ENCODE assay signal across 15 cellular contexts in the genomic region with DNA sequence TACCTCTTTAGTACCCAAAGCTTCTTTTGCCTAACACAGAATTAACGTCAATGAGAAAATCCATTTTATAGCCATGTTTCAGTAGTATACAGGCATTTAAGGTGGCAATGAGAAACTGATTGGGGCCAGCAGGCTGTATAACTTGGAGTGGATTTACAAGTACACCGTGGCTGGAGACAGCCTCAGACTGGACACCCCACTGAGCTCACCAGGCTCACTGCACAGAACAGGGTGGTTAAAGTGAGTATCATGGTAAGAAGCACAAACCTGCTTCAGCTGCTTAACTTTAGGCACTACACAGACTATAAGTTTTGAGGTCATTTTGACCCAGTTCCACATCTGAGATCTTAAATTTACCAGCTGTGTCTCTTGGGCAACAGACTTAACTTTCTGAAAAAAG. TPM values are rescaled to one million over a fixed set of nuclear protein-coding genes. Genes with fewer than 3 reads are reported as not detected.
DNase-seq lines count a peak whose midpoint lies in the region; ATAC-seq, FAIRE-seq and TF ChIP-seq lines count a peak whose summit lies in the region.
"Had no signal": no experiment of that assay in that cellular context is flagged by ENCODE, and none has a peak within 500 bp of the region (broad histone marks: within the 10 kb centered on the region; RNA-seq: fewer than 3 reads in every experiment).

No MANE protein-coding gene starts in this region.

- H3K27ac Mint-ChIP-seq in astrocyte (ENCODE audit: unreplicated experiment), result peak overlapping the region; percentile 23

- H3K9me3 ChIP-seq in HEK293 (ENCODE audit: control insufficient read depth, insufficient read depth, low read depth, low read length) (no peaks in the 10 kb centered on the region), astrocyte (ENCODE audit: insufficient read depth, low read depth, low read length) (no peaks in the 10 kb centered on the region)
- H3K9me3 ChIP-seq: Caco-2 had no signal

- no peak for DNase-seq in astrocyte (ENCODE audit: low read depth)
- peak; percentile 3 for DNase-seq in inferior parietal cortex (ENCODE audit: extremely low spot score)
- no peak for DNase-seq in substantia nigra (lab: John Stamatoyannopoulos, UW)
- DNase-seq in Kasumi-1 (lab: John Stamatoyannopoulos, UW), result no peak
- DNase-seq in left colon, result no peak
- DNase-seq: Caco-2, H9, MM.1S, NCI-H1092 treated with DMSO at 0.1 percent for 48 hours, NCI-H1694 treated with DMSO at 0.1 percent for 48 hours, NCI-H69, SHP77 treated with DMSO at 0.1 percent for 48 hours had no signal

- POLR2A ChIA-PET in HEK293 (lab: Yijun Ruan, JAX), result interaction anchor here (1.2 kb wide), 1 partner anchor 9 kb away, joined by 3 read pairs; the partner anchor contains the start of gene CPOX

- H3K4me1 Mint-ChIP-seq in astrocyte (ENCODE audit: low read depth, unreplicated experiment), result peaks cover 22% of the 10 kb centered on the region

- no peaks in the 10 kb centered on the region for H3K27me3 ChIP-seq in astrocyte (ENCODE audit: insufficient read depth, low read length)

- H3K4me1 ChIP-seq in HEK293 (ENCODE audit: control insufficient read depth, insufficient read depth, low read length), result no peaks in the 10 kb centered on the region; the same call in 1 of the 2 replicates
- peaks cover 7% of the 10 kb centered on the region for H3K4me1 ChIP-seq in astrocyte (ENCODE audit: insufficient read depth, low read length)

- no peak for FAIRE-seq in astrocyte (lab: Jason Lieb, UNC)
- FAIRE-seq: GM19239 had no signal

- TF ChIP-seq CTCF in HEK293 (tag by site-specific recombination; IDR thresholded peaks at IDR 0.05) (no peak), astrocyte (IDR thresholded peaks at IDR 0.05; ENCODE audit: insufficient read depth, low read depth, low read length) (no peak)

- no peak overlapping the region for H3K4me2 ChIP-seq in astrocyte (ENCODE audit: low read length)

- H3K4me3 ChIP-seq in HEK293 (ENCODE audit: low read depth, low read length), result no peak overlapping the region
- H3K4me3 ChIP-seq in astrocyte (ENCODE audit: insufficient read depth, low read depth, low read length), result no peak overlapping the region

- H4K20me1 ChIP-seq in astrocyte (ENCODE audit: insufficient read depth, low read length), result no peaks in the 10 kb centered on the region

- no peak overlapping the region for H3K9ac ChIP-seq in astrocyte (ENCODE audit: low read length)

- H3K9me3 Mint-ChIP-seq in astrocyte (ENCODE audit: unreplicated experiment), result no peaks in the 10 kb centered on the region
- H3K9me3 Mint-ChIP-seq: H9 had no signal

- H3K36me3 ChIP-seq in HEK293 (ENCODE audit: control insufficient read depth in 2 of 2, insufficient read depth in 1 of 2, low read length in 2 of 2) (peaks cover 4 to 67% of the 10 kb centered on the region in 2 experiments; a peak in 2 of 3 replicates), astrocyte (ENCODE audit: insufficient read depth, low read length) (peaks cover 11% of the 10 kb centered on the region)

- CTCF ChIA-PET in HEK293 (lab: Yijun Ruan, JAX), result interaction anchor here (0.7 to 1.1 kb wide), 2 partner anchors 18 to 73 kb away, joined by 3 to 7 read pairs; no protein-coding TSS in a partner anchor

- H3K27me3 Mint-ChIP-seq in astrocyte (ENCODE audit: low read depth, unreplicated experiment), result no peaks in the 10 kb centered on the region

- intact Hi-C loops in left colon (cut with DNase I, micrococcal nuclease), result no loop called here

- peaks cover 3% of the 10 kb centered on the region for H3K79me2 ChIP-seq in astrocyte (ENCODE audit: insufficient read depth, low read length)

- H2AFZ ChIP-seq in astrocyte (ENCODE audit: low read depth, low read length), result no peak overlapping the region

- H3K27ac ChIP-seq in HEK293 (ENCODE audit: extremely low read depth, low read depth, low read length) (no peak overlapping the region), astrocyte (ENCODE audit: low read depth, low read length) (no peak overlapping the region), substantia nigra (ENCODE audit: low read depth, low read length, poor library complexity, severe bottlenecking) (peak overlapping the region; percentile 58)

- ATAC-seq in HG02623 (IDR thresholded peaks at IDR 0.05; ENCODE audit: unreplicated experiment) (no peak), left colon (no peak)

- H3K36me3 Mint-ChIP-seq in astrocyte (ENCODE audit: low read depth, unreplicated experiment), result peaks cover 10% of the 10 kb centered on the region

- H3K4me3 Mint-ChIP-seq in astrocyte (ENCODE audit: unreplicated experiment), result no peak overlapping the region
- H3K4me3 Mint-ChIP-seq: H9 had no signal

TF ChIP-seq in HEK293, 187 proteins besides CTCF, POLR2A, EP300 and RAD21:
- TF ChIP-seq ZIC2 (tag by site-specific recombination; IDR thresholded peaks at IDR 0.05) (peak; percentile 60), OSR2 (tag by site-specific recombination; IDR thresholded peaks at IDR 0.05) (no peak)

RNA-seq across cellular contexts. Expression of gene CPOX, which starts 8.8 kb away (rescaled TPM):
- total RNA-seq in astrocyte, result 22.1 and 23.7 TPM in 2 replicates
- total RNA-seq in left colon, result 10 to 100 TPM; 15.6 to 16.3 TPM

RNA-seq across cellular contexts. Expression of gene GPR15, which starts 52.8 kb away (rescaled TPM):
- total RNA-seq in astrocyte (not detected in 2 replicates), left colon (1 to 10 TPM; 2.4 to 6.1 TPM)
- total RNA-seq: Caco-2, H9 had no signal
